ENCODE assay signal across 8 cellular contexts in genomic region chr21:5105939-5106708, GRCh38.
DNase-seq lines count a peak whose midpoint lies in the region; ATAC-seq and TF ChIP-seq lines count a peak whose summit lies in the region.
"Not testable (repeated sequence)": the region's sequence is repeated elsewhere in the genome, so short reads cannot be mapped to it uniquely, and the experiment has no call there.

No MANE protein-coding gene starts in this region.

- peak in 3 of 5 donors; percentile 17 to 55 (median 20) for DNase-seq in T-helper 1 cell
- DNase-seq in activated T-helper 1 cell treated with anti-CD3 and anti-CD28 coated beads, Interleukin-12 subunit alpha, Interleukin-12 subunit beta, Interleukin-2, Interleukin-4 antibody, amounts not matched to agents 30 ng/mL and 10 ng/mL and 1 ng/mL, durations not matched to agents 14 hours and 24 hours and 36 hours (ENCODE audit: low spot score), result peak; percentile 53
- not testable (repeated sequence) for DNase-seq in foreskin keratinocyte
- peak; percentile 72 for DNase-seq in stimulated activated CD4-positive, alpha-beta T cell treated with anti-CD3 and anti-CD28 coated beads, Interleukin-15, amount 100 ng/mL, for 24 hours

- not testable (repeated sequence) for H3K36me3 ChIP-seq in BLaER1

- H3K27me3 ChIP-seq in BLaER1, foreskin keratinocyte: not testable (repeated sequence)

- H3K9ac ChIP-seq in BLaER1, result not testable (repeated sequence)

- peak overlapping the region; percentile 32; the same call in 1 of the 2 replicates for H3K4me2 ChIP-seq in BLaER1

- intact Hi-C loops in activated T-helper 1 cell treated with anti-CD3 and anti-CD28 coated beads, Interleukin-12 subunit alpha, Interleukin-12 subunit beta, Interleukin-2, Interleukin-4 antibody, amounts not matched to agents 30 ng/mL and 10 ng/mL and 1 ng/mL, durations not matched to agents 14 hours and 24 hours and 36 hours (cut with micrococcal nuclease), result not testable (repeated sequence)

- H3K4me1 ChIP-seq in BLaER1, result peaks cover 12% of the 10 kb centered on the region
- H3K4me1 ChIP-seq in foreskin keratinocyte, result not testable (repeated sequence)

- H3K27me3 Mint-ChIP-seq in activated T-helper 1 cell treated with anti-CD3 and anti-CD28 coated beads, Interleukin-12 subunit alpha, Interleukin-12 subunit beta, Interleukin-2, Interleukin-4 antibody, amounts not matched to agents 30 ng/mL and 10 ng/mL and 1 ng/mL, durations not matched to agents 14 hours and 24 hours and 36 hours (ENCODE audit: insufficient read depth), result not testable (repeated sequence)

- H3K4me3 ChIP-seq in BLaER1, result not testable (repeated sequence)

- not testable (repeated sequence) for H3K9me3 ChIP-seq in BLaER1

- H3K27ac Mint-ChIP-seq in activated T-helper 1 cell treated with anti-CD3 and anti-CD28 coated beads, Interleukin-12 subunit alpha, Interleukin-12 subunit beta, Interleukin-2, Interleukin-4 antibody, amounts not matched to agents 30 ng/mL and 10 ng/mL and 1 ng/mL, durations not matched to agents 14 hours and 24 hours and 36 hours, result not testable (repeated sequence)

- H3K36me3 Mint-ChIP-seq in activated T-helper 1 cell treated with anti-CD3 and anti-CD28 coated beads, Interleukin-12 subunit alpha, Interleukin-12 subunit beta, Interleukin-2, Interleukin-4 antibody, amounts not matched to agents 30 ng/mL and 10 ng/mL and 1 ng/mL, durations not matched to agents 14 hours and 24 hours and 36 hours (ENCODE audit: low read depth), result not testable (repeated sequence)

- H3K9me3 Mint-ChIP-seq in activated T-helper 1 cell treated with anti-CD3 and anti-CD28 coated beads, Interleukin-12 subunit alpha, Interleukin-12 subunit beta, Interleukin-2, Interleukin-4 antibody, amounts not matched to agents 30 ng/mL and 10 ng/mL and 1 ng/mL, durations not matched to agents 14 hours and 24 hours and 36 hours, result not testable (repeated sequence)

- ATAC-seq in GM18909 (IDR thresholded peaks at IDR 0.05; ENCODE audit: poor library complexity, unreplicated experiment) (peak; percentile 43), HG02610 (IDR thresholded peaks at IDR 0.05; ENCODE audit: unreplicated experiment) (peak; percentile 49), HG03196 (IDR thresholded peaks at IDR 0.05; ENCODE audit: unreplicated experiment) (peak; percentile 30), foreskin keratinocyte (peak; percentile 55)

- not testable (repeated sequence) for H3K4me1 Mint-ChIP-seq in activated T-helper 1 cell treated with anti-CD3 and anti-CD28 coated beads, Interleukin-12 subunit alpha, Interleukin-12 subunit beta, Interleukin-2, Interleukin-4 antibody, amounts not matched to agents 30 ng/mL and 10 ng/mL and 1 ng/mL, durations not matched to agents 14 hours and 24 hours and 36 hours (ENCODE audit: low read depth)

- H3K4me3 Mint-ChIP-seq in activated T-helper 1 cell treated with anti-CD3 and anti-CD28 coated beads, Interleukin-12 subunit alpha, Interleukin-12 subunit beta, Interleukin-2, Interleukin-4 antibody, amounts not matched to agents 30 ng/mL and 10 ng/mL and 1 ng/mL, durations not matched to agents 14 hours and 24 hours and 36 hours, result not testable (repeated sequence)

- H4K20me1 ChIP-seq in BLaER1, result not testable (repeated sequence)

- not testable (repeated sequence) for TF ChIP-seq CTCF in foreskin keratinocyte (conservative IDR thresholded peaks at IDR 0.05)

- H3K27ac ChIP-seq in BLaER1, foreskin keratinocyte: not testable (repeated sequence)
